ENCODE assay signal across 8 cellular contexts in genomic region chr7:100895701-100895955, GRCh38. TPM values are rescaled to one million over a fixed set of nuclear protein-coding genes. Genes with fewer than 3 reads are reported as not detected.
DNase-seq lines count a peak whose midpoint lies in the region; ATAC-seq and TF ChIP-seq lines count a peak whose summit lies in the region.

Gene ACHE, minus strand, starts transcription at chr7:100895888. Its CDS starts 1,656 bp downstream, at chr7:100894232.

- H3K4me3 Mint-ChIP-seq in activated CD4-positive, alpha-beta memory T cell treated with anti-CD3 and anti-CD28 coated beads, Interleukin-2, amount 10 ng/mL, durations not matched to agents 7 days and 5 days, result peak within 1 kb of the TSS; percentile 47

- POLR2A ChIA-PET in activated CD4-positive, alpha-beta memory T cell treated with anti-CD3 and anti-CD28 coated beads, Interleukin-2, amount 10 ng/mL, durations not matched to agents 7 days and 5 days (lab: Charles Lee), result no interaction called here

- H3K4me1 Mint-ChIP-seq in activated CD4-positive, alpha-beta memory T cell treated with anti-CD3 and anti-CD28 coated beads, Interleukin-2, amount 10 ng/mL, durations not matched to agents 7 days and 5 days, result peaks cover 18% of the 10 kb centered on the region

- CTCF ChIA-PET in activated CD4-positive, alpha-beta memory T cell treated with anti-CD3 and anti-CD28 coated beads, Interleukin-2, amount 10 ng/mL, durations not matched to agents 7 days and 5 days (lab: Charles Lee), result interaction anchor here (0.6 to 2.5 kb wide), 2 partner anchors 166 to 181 kb away, joined by 4 to 12 read pairs; no protein-coding TSS in a partner anchor

- H3K36me3 Mint-ChIP-seq in activated CD4-positive, alpha-beta memory T cell treated with anti-CD3 and anti-CD28 coated beads, Interleukin-2, amount 10 ng/mL, durations not matched to agents 7 days and 5 days (ENCODE audit: low read depth), result no peaks in the 10 kb centered on the region

- H3K4me3 ChIP-seq in GM08714 (ENCODE audit: low read length) (peak within 1 kb of the TSS; percentile 63), retinal pigment epithelial cell (ENCODE audit: low read length) (peak within 1 kb of the TSS; percentile 40)

- TF ChIP-seq CTCF in retinal pigment epithelial cell (conservative IDR thresholded peaks at IDR 0.05; ENCODE audit: low read depth, low read length), result no peak

- intact Hi-C loops in left cardiac atrium (cut with DNase I) (loop anchor here (5.0 to 10.0 kb wide), 2 partner anchors 162 to 279 kb away; no protein-coding TSS in a partner anchor), posterior vena cava (cut with DNase I) (loop anchor here in 1 of 2 donors (5.0 kb wide), 1 partner anchor 167 kb away; no protein-coding TSS in a partner anchor)

- DNase-seq in activated CD4-positive, alpha-beta memory T cell treated with anti-CD3 and anti-CD28 coated beads, Interleukin-2, amount 10 ng/mL, durations not matched to agents 7 days and 5 days, result no peak
- DNase-seq in left cardiac atrium, result no peak
- DNase-seq in retinal pigment epithelial cell (ENCODE audit: low read depth), result no peak
- DNase-seq in activated CD8-positive, alpha-beta memory T cell treated with anti-CD3 and anti-CD28 coated beads for 24 hours, result no peak
- no peak for DNase-seq in posterior vena cava (ENCODE audit: low spot score)

- H3K27ac Mint-ChIP-seq in activated CD4-positive, alpha-beta memory T cell treated with anti-CD3 and anti-CD28 coated beads, Interleukin-2, amount 10 ng/mL, durations not matched to agents 7 days and 5 days, result no peak within 1 kb of the TSS

- peak; percentile 26 to 42 for ATAC-seq in left cardiac atrium
- ATAC-seq in GM19035 (IDR thresholded peaks at IDR 0.05; ENCODE audit: unreplicated experiment), result no peak
- no peak for ATAC-seq in GM21528 (IDR thresholded peaks at IDR 0.05; ENCODE audit: low FRiP score, unreplicated experiment)

- no peaks in the 10 kb centered on the region for H3K9me3 Mint-ChIP-seq in activated CD4-positive, alpha-beta memory T cell treated with anti-CD3 and anti-CD28 coated beads, Interleukin-2, amount 10 ng/mL, durations not matched to agents 7 days and 5 days

- peaks cover 55% of the 10 kb centered on the region for H3K27me3 Mint-ChIP-seq in activated CD4-positive, alpha-beta memory T cell treated with anti-CD3 and anti-CD28 coated beads, Interleukin-2, amount 10 ng/mL, durations not matched to agents 7 days and 5 days

RNA-seq across cellular contexts. Expression of gene ACHE, which starts in this region (rescaled TPM):
- total RNA-seq in activated CD4-positive, alpha-beta memory T cell treated with anti-CD3 and anti-CD28 coated beads, Interleukin-2, amount 10 ng/mL, durations not matched to agents 7 days and 5 days, result under 1 TPM in 1 of 2 experiments, not detected in 1; 0.13 TPM
- total RNA-seq in left cardiac atrium (10 to 100 TPM in 1 of 2 donors, 1 to 10 TPM in 1; 8.5 to 30.9 TPM), posterior vena cava (1 to 10 TPM; 2.8 to 9.4 TPM)

Comparison
In these comparisons a context has a peak if more than half of its experiments do, and no peak if none do; other contexts are left out.
1. ATAC-seq: peak in left cardiac atrium (2 of 2); none in GM19035 (single experiment) and GM21528 (single experiment).